In the genomic region with DNA sequence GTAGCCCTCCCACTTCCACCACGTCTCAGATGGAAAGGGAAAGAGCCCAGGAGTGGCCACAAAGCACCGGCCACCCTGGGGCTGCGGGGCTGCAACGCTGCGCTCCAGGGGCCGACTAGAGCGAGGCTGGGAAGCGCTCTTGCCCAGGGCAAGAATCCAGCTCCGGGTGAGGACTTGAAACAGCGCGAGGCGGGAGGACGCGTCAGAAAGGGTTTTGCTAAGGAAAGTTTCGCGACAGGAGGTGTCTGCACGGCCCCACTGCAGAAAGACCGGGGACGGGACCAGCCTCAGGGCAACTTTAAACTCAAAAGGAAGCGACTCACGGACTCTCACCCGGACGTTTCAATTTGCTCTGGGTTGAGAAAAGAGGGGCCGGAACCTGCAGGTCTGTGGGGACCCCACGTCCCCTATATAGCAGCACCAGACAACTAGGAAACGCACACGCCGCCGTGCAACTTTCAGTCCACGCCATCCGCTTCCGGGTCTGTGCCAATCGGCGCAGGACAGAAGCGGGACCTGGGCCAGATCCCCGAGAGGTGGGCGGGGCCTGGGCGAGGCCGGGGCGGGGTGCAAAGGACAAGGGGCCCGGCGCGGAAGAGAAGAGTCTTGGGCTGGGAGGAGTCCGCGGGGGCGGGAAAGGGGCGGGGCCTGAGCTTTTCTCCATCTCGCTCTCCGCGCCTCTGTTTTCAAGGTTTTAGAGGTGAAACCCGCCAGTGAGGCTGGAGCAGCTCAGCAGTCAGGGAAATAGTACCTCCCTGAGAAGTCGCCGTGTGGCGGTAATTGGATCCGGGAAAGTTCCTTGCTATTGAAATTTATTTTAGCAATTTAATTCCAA, we compare ENCODE assay signal across 8 cellular contexts.
A peak's percentile ranks its signal among the peaks of the same experiment; 100 is the strongest.
DNase-seq lines count a peak whose midpoint lies in the region; ATAC-seq and TF ChIP-seq lines count a peak whose summit lies in the region.

A gene (minus strand): TSS at position 488 of the 835 bp plus-strand sequence. CDS start 6,792 bp downstream, outside the sequence.

- TF ChIP-seq CTCF in coronary artery (IDR thresholded peaks at IDR 0.05) = no peak

- peak within 1 kb of the TSS; percentile 50 to 81 for H3K27ac ChIP-seq in coronary artery

- peak within 1 kb of the TSS; percentile 78 for H3K4me3 ChIP-seq in coronary artery

- DNase-seq in AG20443 (ENCODE audit: low spot score) = peak; percentile 99
- peak; percentile 85 for DNase-seq in NCI-H510A treated with DMSO at 0.1 percent for 48 hours (lab: John Stamatoyannopoulos, UW)
- DNase-seq in activated CD4-positive, alpha-beta T cell treated with anti-CD3 and anti-CD28 coated beads for 48 hours = peak; percentile 99
- DNase-seq in coronary artery (ENCODE audit: low spot score) = peak; percentile 99
- peak; percentile 99 for DNase-seq in left kidney (ENCODE audit: low read depth, low spot score)
- peak; percentile 98 to 99 for DNase-seq in stimulated activated CD4-positive, alpha-beta T cell treated with anti-CD3 and anti-CD28 coated beads, Interleukin-1b, Interleukin-23, amount 100 ng/mL, for 4 hours (ENCODE audit: low read depth in 2 of 2)

- peak; percentile 95 for ATAC-seq in GM19035 (IDR thresholded peaks at IDR 0.05; ENCODE audit: unreplicated experiment)
- peak; percentile 99 for ATAC-seq in HG03280 (IDR thresholded peaks at IDR 0.05; ENCODE audit: unreplicated experiment)

Comparison
In these comparisons a context has a peak if more than half of its experiments do, and no peak if none do; other contexts are left out.
1. Peak in every context shown above with its lines: DNase-seq, ATAC-seq, H3K4me3 ChIP-seq and H3K27ac ChIP-seq.